In genomic region chr4:160567634-160568033, GRCh38 we compare ENCODE assay signal across 27 cellular contexts.
"Had no signal": no experiment of that assay in that cellular context is flagged by ENCODE, and none has a peak within 500 bp of the region (broad histone marks: within the 10 kb centered on the region; RNA-seq: fewer than 3 reads in every experiment).

No MANE protein-coding gene starts in this region.

- H3K27ac ChIP-seq: colonic mucosa, coronary artery, dorsolateral prefrontal cortex, epithelial cell of prostate, esophagus muscularis mucosa, esophagus squamous epithelium, foreskin keratinocyte, gastrocnemius medialis, heart left ventricle, heart right ventricle had no signal

- H3K36me3 ChIP-seq: colonic mucosa, esophagus muscularis mucosa, esophagus squamous epithelium, gastrocnemius medialis, heart left ventricle, heart right ventricle had no signal

- DNase-seq: colonic mucosa; cortex of kidney; dermis blood vessel endothelial cell; dorsolateral prefrontal cortex; effector CD4-positive, alpha-beta T cell; effector CD8-positive, alpha-beta T cell; effector memory CD4-positive, alpha-beta T cell; effector memory CD8-positive, alpha-beta T cell; endodermal cell; erythroblast; esophagus squamous epithelium; foreskin fibroblast; foreskin keratinocyte; foreskin melanocyte; gastrocnemius medialis; glutamatergic neuron; head of caudate nucleus; heart left ventricle; heart right ventricle had no signal

- ATAC-seq: effector memory CD8-positive, alpha-beta T cell; esophagus mucosa; foreskin keratinocyte; gastrocnemius medialis; heart left ventricle; heart right ventricle had no signal

- H3K27me3 ChIP-seq: colonic mucosa, dorsolateral prefrontal cortex, esophagus muscularis mucosa, esophagus squamous epithelium, foreskin keratinocyte, gastrocnemius medialis, heart left ventricle, heart right ventricle had no signal

- FAIRE-seq: colon, endometrium, endothelial cell of umbilical vein, frontal cortex had no signal

- H3K4me3 ChIP-seq: colonic mucosa, coronary artery, dorsolateral prefrontal cortex, esophagus muscularis mucosa, esophagus squamous epithelium, gastrocnemius medialis, heart left ventricle, heart right ventricle had no signal

- H3K4me1 ChIP-seq: colonic mucosa, esophagus muscularis mucosa, esophagus squamous epithelium, foreskin keratinocyte, gastrocnemius medialis, heart left ventricle, heart right ventricle had no signal

- H3K9me3 ChIP-seq: colonic mucosa, esophagus muscularis mucosa, esophagus squamous epithelium, gastrocnemius medialis, heart left ventricle, heart right ventricle had no signal
